4 cellular contexts compared by ENCODE assay signal in genomic region chr1:43139295-43139694, GRCh38. TPM values are rescaled to one million over a fixed set of nuclear protein-coding genes. Genes with fewer than 3 reads are reported as not detected.
"Had no signal": no experiment of that assay in that cellular context is flagged by ENCODE, and none has a peak within 500 bp of the region (broad histone marks: within the 10 kb centered on the region; RNA-seq: fewer than 3 reads in every experiment).

No MANE protein-coding gene starts in this region.

RNA-seq across cellular contexts. Expression of gene CFAP57, which starts 32.8 kb away (rescaled TPM):
- total RNA-seq: Peyer's patch, Right ventricle myocardium inferior, Right ventricle myocardium superior, SK-MEL-5 had no signal
